In genomic region chr5:56475689-56476486, GRCh38 we compare ENCODE assay signal across 23 cellular contexts.
DNase-seq lines count a peak whose midpoint lies in the region; ATAC-seq and TF ChIP-seq lines count a peak whose summit lies in the region.
"Had no signal": no experiment of that assay in that cellular context is flagged by ENCODE, and none has a peak within 500 bp of the region (broad histone marks: within the 10 kb centered on the region; RNA-seq: fewer than 3 reads in every experiment).

No MANE protein-coding gene starts in this region.

- no peak overlapping the region for H3K4me3 ChIP-seq in CD4-positive, CD25-positive, alpha-beta regulatory T cell (ENCODE audit: low read depth, low read length)
- H3K4me3 ChIP-seq in PC-3 (ENCODE audit: low read length) (no peak overlapping the region), trophoblast cell (ENCODE audit: low read depth, low read length) (no peak overlapping the region)
- H3K4me3 ChIP-seq: esophagus muscularis mucosa, GM23338, neural progenitor cell, spleen had no signal

- H3K9ac ChIP-seq in PC-3 (ENCODE audit: low read length) (no peak overlapping the region), trophoblast cell (ENCODE audit: low read length) (no peak overlapping the region)
- H3K9ac ChIP-seq: neural progenitor cell had no signal

- TF ChIP-seq CTCF in PC-3 (conservative IDR thresholded peaks at IDR 0.05; ENCODE audit: low read depth, low read length) (no peak), chondrocyte (IDR thresholded peaks at IDR 0.05) (no peak)

- intact Hi-C loops in PC-3 (cut with micrococcal nuclease) = loop anchor here (10.0 kb wide), 1 partner anchor 201 kb away; no protein-coding TSS in a partner anchor

- no peak overlapping the region for H4K12ac ChIP-seq in trophoblast cell (ENCODE audit: low read depth, low read length)

- no peak overlapping the region for H3K18ac ChIP-seq in trophoblast cell (ENCODE audit: low read length)

- H2AFZ ChIP-seq in PC-3 (ENCODE audit: low read length) = no peak overlapping the region
- no peak overlapping the region for H2AFZ ChIP-seq in trophoblast cell (ENCODE audit: insufficient read depth, low read length, poor library complexity)
- H2AFZ ChIP-seq: GM23338, neural progenitor cell had no signal

- no peaks in the 10 kb centered on the region for H3K36me3 ChIP-seq in CD4-positive, CD25-positive, alpha-beta regulatory T cell (ENCODE audit: control insufficient read depth, insufficient read depth, low read length)
- H3K36me3 ChIP-seq in PC-3 (ENCODE audit: low read depth, low read length) (no peaks in the 10 kb centered on the region), trophoblast cell (ENCODE audit: control insufficient read depth in 1 of 2, insufficient read depth in 2 of 2, low read length in 2 of 2) (no peaks in the 10 kb centered on the region)
- H3K36me3 ChIP-seq: esophagus muscularis mucosa, neural progenitor cell, spleen had no signal

- peak overlapping the region; percentile 8 to 86 (median 30) for H3K27ac Mint-ChIP-seq in CD4-positive, CD25-positive, alpha-beta regulatory T cell
- peak overlapping the region; percentile 10 for H3K27ac Mint-ChIP-seq in chondrocyte (ENCODE audit: unreplicated experiment)
- H3K27ac Mint-ChIP-seq: activated CD8-positive, alpha-beta T cell treated with anti-CD3 and anti-CD28 coated beads, Interleukin-2, amount 10 ng/mL, durations not matched to agents 7 days and 5 days; GM23338; neural progenitor cell; T-helper 2 cell treated with Interferon-gamma antibody and Interleukin-4, amounts not matched to agents 5 μg/mL and 100 μg/mL, for 36 hours; WTC11 had no signal

- no peak overlapping the region for H3K23ac ChIP-seq in trophoblast cell (ENCODE audit: low read length)

- peaks cover 35% of the 10 kb centered on the region for H3K4me1 ChIP-seq in CD4-positive, CD25-positive, alpha-beta regulatory T cell (ENCODE audit: control insufficient read depth, insufficient read depth, low read length, poor library complexity, severe bottlenecking)
- H3K4me1 ChIP-seq in PC-3 (ENCODE audit: insufficient read depth, low read length) (peaks cover 4% of the 10 kb centered on the region; the same call in 1 of the 2 replicates), trophoblast cell (ENCODE audit: control insufficient read depth in 1 of 2, insufficient read depth in 2 of 2, low read length in 2 of 2) (peaks cover 2 to 6% of the 10 kb centered on the region in 2 experiments)

- H2BK5ac ChIP-seq in trophoblast cell (ENCODE audit: low read depth, low read length, poor library complexity) = no peak overlapping the region

- WGBS in trophoblast cell (ENCODE audit: extremely low coverage, insufficient coverage, insufficient read length) = no CpG with 5 or more reads among the region's 4 CpGs

- CTCF ChIA-PET in PC-3 (lab: Charles Lee) = no interaction called here

- no peak for DNase-seq in CD4-positive, CD25-positive, alpha-beta regulatory T cell
- DNase-seq in PC-3 (peak; percentile 1), chondrocyte (ENCODE audit: low spot score) (no peak), trophoblast cell (no peak), mesenteric fat pad (ENCODE audit: low spot score) (no peak)
- no peak for DNase-seq in activated CD8-positive, alpha-beta memory T cell treated with anti-CD3 and anti-CD28 coated beads for 24 hours
- DNase-seq: activated CD8-positive, alpha-beta T cell treated with anti-CD3 and anti-CD28 coated beads, Interleukin-2, amount 10 ng/mL, durations not matched to agents 7 days and 5 days; activated naive CD4-positive, alpha-beta T cell treated with anti-CD3 and anti-CD28 coated beads, Interleukin-2, amount 50 U/mL, for 16 hours; activated T-cell treated with anti-CD3 and anti-CD28 coated beads, Interleukin-2, amount 50 U/mL, for 48 hours; effector CD4-positive, alpha-beta T cell; left cardiac atrium; midbrain; NCI-H1417 treated with DMSO at 0.1 percent for 48 hours; NCI-H748 treated with DMSO at 0.1 percent for 48 hours; OCI-M1; spleen; stimulated activated CD8-positive, alpha-beta memory T cell treated with anti-CD3 and anti-CD28 coated beads, Interleukin-4, amount 100 ng/mL, for 48 hours had no signal

- no peaks in the 10 kb centered on the region for H3K36me3 Mint-ChIP-seq in CD4-positive, CD25-positive, alpha-beta regulatory T cell
- no peaks in the 10 kb centered on the region for H3K36me3 Mint-ChIP-seq in chondrocyte (ENCODE audit: low read depth)
- H3K36me3 Mint-ChIP-seq: neural progenitor cell, WTC11 had no signal

- H3K79me1 ChIP-seq in trophoblast cell (ENCODE audit: low read length) = peaks cover 7% of the 10 kb centered on the region

- no peak overlapping the region for H3K4ac ChIP-seq in trophoblast cell (ENCODE audit: low read depth, low read length)

- H3K4me3 Mint-ChIP-seq in CD4-positive, CD25-positive, alpha-beta regulatory T cell = peak overlapping the region in 1 of 4 donors; percentile 6
- H3K4me3 Mint-ChIP-seq in chondrocyte (ENCODE audit: unreplicated experiment) = no peak overlapping the region
- H3K4me3 Mint-ChIP-seq: activated CD8-positive, alpha-beta T cell treated with anti-CD3 and anti-CD28 coated beads, Interleukin-2, amount 10 ng/mL, durations not matched to agents 7 days and 5 days; GM23338; neural progenitor cell; T-helper 2 cell treated with Interferon-gamma antibody and Interleukin-4, amounts not matched to agents 5 μg/mL and 100 μg/mL, for 36 hours; WTC11 had no signal

- H3K27me3 Mint-ChIP-seq in CD4-positive, CD25-positive, alpha-beta regulatory T cell = no peaks in the 10 kb centered on the region
- no peaks in the 10 kb centered on the region for H3K27me3 Mint-ChIP-seq in chondrocyte (ENCODE audit: low read depth)

- no peaks in the 10 kb centered on the region for H3K79me2 ChIP-seq in PC-3 (ENCODE audit: low read length)
- H3K79me2 ChIP-seq in trophoblast cell (ENCODE audit: control insufficient read depth, insufficient read depth, low read length, poor library complexity) = no peaks in the 10 kb centered on the region

- ATAC-seq in CD4-positive, CD25-positive, alpha-beta regulatory T cell (ENCODE audit: low read depth in 2 of 2) = no peak
- ATAC-seq in PC-3 = no peak
- ATAC-seq in HG03378 (IDR thresholded peaks at IDR 0.05; ENCODE audit: unreplicated experiment) = no peak
- ATAC-seq: activated CD8-positive, alpha-beta T cell treated with anti-CD3 and anti-CD28 coated beads, Interleukin-2, amount 10 ng/mL, durations not matched to agents 7 days and 5 days; GM23338; left cardiac atrium; WTC11 had no signal

- H3K9me2 ChIP-seq in PC-3 (replicated peaks; ENCODE audit: low read length) = no peaks in the 10 kb centered on the region

- no peaks in the 10 kb centered on the region for H3K9me3 Mint-ChIP-seq in CD4-positive, CD25-positive, alpha-beta regulatory T cell
- no peaks in the 10 kb centered on the region for H3K9me3 Mint-ChIP-seq in chondrocyte (ENCODE audit: low read depth)
- H3K9me3 Mint-ChIP-seq: GM23338; neural progenitor cell; T-helper 2 cell treated with Interferon-gamma antibody and Interleukin-4, amounts not matched to agents 5 μg/mL and 100 μg/mL, for 36 hours; WTC11 had no signal

- no peaks in the 10 kb centered on the region for H3K9me3 ChIP-seq in CD4-positive, CD25-positive, alpha-beta regulatory T cell (ENCODE audit: control insufficient read depth in 2 of 2, low read length in 2 of 2)
- H3K9me3 ChIP-seq in PC-3 (ENCODE audit: low read length) (no peaks in the 10 kb centered on the region), trophoblast cell (ENCODE audit: insufficient read depth, low read depth, low read length) (no peaks in the 10 kb centered on the region)
- H3K9me3 ChIP-seq: esophagus muscularis mucosa, spleen had no signal

- POLR2A ChIA-PET in PC-3 (lab: Charles Lee; ENCODE audit: unreplicated experiment) = interaction anchor here (0.5 kb wide), 1 partner anchor 224 kb away, joined by 4 read pairs; no protein-coding TSS in a partner anchor

- H3K27ac ChIP-seq in CD4-positive, CD25-positive, alpha-beta regulatory T cell (ENCODE audit: insufficient read depth, low read length, poor library complexity, severe bottlenecking) = no peak overlapping the region
- H3K27ac ChIP-seq in PC-3 (ENCODE audit: low read length) = no peak overlapping the region
- no peak overlapping the region for H3K27ac ChIP-seq in trophoblast cell (ENCODE audit: low read depth, low read length)
- H3K27ac ChIP-seq: esophagus muscularis mucosa, neural progenitor cell, spleen had no signal

- no peak overlapping the region for H4K91ac ChIP-seq in trophoblast cell (ENCODE audit: low read depth, low read length)

- no peaks in the 10 kb centered on the region for H3K27me3 ChIP-seq in CD4-positive, CD25-positive, alpha-beta regulatory T cell (ENCODE audit: control insufficient read depth, insufficient read depth, low read length)
- no peaks in the 10 kb centered on the region for H3K27me3 ChIP-seq in PC-3 (ENCODE audit: low read length)
- no peaks in the 10 kb centered on the region for H3K27me3 ChIP-seq in trophoblast cell (ENCODE audit: insufficient read depth, low read length)
- H3K27me3 ChIP-seq: esophagus muscularis mucosa had no signal

- H3F3A ChIP-seq in PC-3 (ENCODE audit: low read length, unreplicated experiment) = no peaks in the 10 kb centered on the region

- no peak overlapping the region for H3K4me2 ChIP-seq in PC-3 (ENCODE audit: low read length)
- no peak overlapping the region for H3K4me2 ChIP-seq in trophoblast cell (ENCODE audit: low read length)
- H3K4me2 ChIP-seq: GM23338, neural progenitor cell had no signal

- H3K14ac ChIP-seq in trophoblast cell (ENCODE audit: low read length) = no peak overlapping the region

- no TSS peak for BruUV-seq in PC-3 (replicated peaks; lab: Mats Ljungman, UMichigan)

- H2BK12ac ChIP-seq in trophoblast cell (ENCODE audit: low read length) = no peak overlapping the region

- no peaks in the 10 kb centered on the region for H4K20me1 ChIP-seq in PC-3 (ENCODE audit: low read length)

- peak overlapping the region; percentile 59 for H2AK5ac ChIP-seq in trophoblast cell (ENCODE audit: low read length)

- H3K4me1 Mint-ChIP-seq in CD4-positive, CD25-positive, alpha-beta regulatory T cell = peaks cover 16 to 41% (median 31%) of the 10 kb centered on the region in 4 donors
- H3K4me1 Mint-ChIP-seq in chondrocyte (ENCODE audit: low read depth) = peaks cover 33% of the 10 kb centered on the region

- no peak overlapping the region for H4K8ac ChIP-seq in trophoblast cell (ENCODE audit: low read depth, low read length)

- H2BK120ac ChIP-seq in trophoblast cell (ENCODE audit: insufficient read depth, low read length, poor library complexity) = no peak overlapping the region
